In genomic region chr10:92573091-92573797, GRCh38 we compare ENCODE assay signal across 8 cellular contexts. TPM values are rescaled to one million over a fixed set of nuclear protein-coding genes. Genes with fewer than 3 reads are reported as not detected.
DNase-seq lines count a peak whose midpoint lies in the region; ATAC-seq, FAIRE-seq and TF ChIP-seq lines count a peak whose summit lies in the region.

No MANE protein-coding gene starts in this region.

- no peak for ATAC-seq in GM19023 (IDR thresholded peaks at IDR 0.05; ENCODE audit: unreplicated experiment)

- H3K4me1 ChIP-seq in kidney (ENCODE audit: control insufficient read depth in 1 of 2, insufficient read depth in 1 of 2, low read depth in 1 of 2, low read length in 2 of 2) = peaks cover 5 to 14% of the 10 kb centered on the region in 2 donors

- H3K9ac ChIP-seq in kidney (ENCODE audit: low read length in 2 of 2) = peak overlapping the region; percentile 26 to 60

- no peak for TF ChIP-seq CTCF in kidney (IDR thresholded peaks at IDR 0.05; ENCODE audit: borderline replicate concordance, extremely low read depth, insufficient read depth)

- H3K27ac ChIP-seq in caudate nucleus (ENCODE audit: low read depth, low read length) (peak overlapping the region; percentile 92), kidney (ENCODE audit: low read depth in 2 of 2, low read length in 2 of 2) (peak overlapping the region; percentile 91 to 96)

- intact Hi-C loops in kidney (cut with DNase I) = loop anchor here (5.0 kb wide), 1 partner anchor 56 kb away; no protein-coding TSS in a partner anchor

- H3K9me3 ChIP-seq in kidney (ENCODE audit: control insufficient read depth in 1 of 2, low read length in 2 of 2) = no peaks in the 10 kb centered on the region

- no peaks in the 10 kb centered on the region for H3K36me3 ChIP-seq in kidney (ENCODE audit: control insufficient read depth in 1 of 2, insufficient read depth in 2 of 2, low read length in 2 of 2)

- H3K4me3 ChIP-seq in kidney (ENCODE audit: low read length in 2 of 2) = peak overlapping the region; percentile 88 to 93

- FAIRE-seq in kidney (lab: Jason Lieb, UNC) = no peak

- DNase-seq in NCI-H1417 (lab: John Stamatoyannopoulos, UW) = peak; percentile 14 to 71 (median 59)
- no peak for DNase-seq in NCI-H1417 treated with DMSO at 0.1 percent for 48 hours (lab: John Stamatoyannopoulos, UW)
- DNase-seq in HK-2 (ENCODE audit: unreplicated experiment) = peak; percentile 55
- peak; percentile 53 for DNase-seq in T1000 (lab: John Stamatoyannopoulos, UW)
- DNase-seq in caudate nucleus (lab: John Stamatoyannopoulos, UW) = peak in 28 of 61 donors; percentile 11 to 72 (median 36)
- peak; percentile 84 for DNase-seq in kidney
- DNase-seq in stimulated activated CD4-positive, alpha-beta T cell treated with anti-CD3 and anti-CD28 coated beads, Interleukin-1b, Interleukin-23, amount 100 ng/mL, for 48 hours = peak; percentile 50

RNA-seq across cellular contexts. Expression of gene IDE, which starts 0.6 kb away (rescaled TPM):
- total RNA-seq in kidney = 40.5 TPM
- polyA plus RNA-seq in kidney (ENCODE audit: insufficient read depth, low read depth, low replicate concordance) = 8.6 TPM

RNA-seq across cellular contexts. Expression of gene KIF11, which starts 19.7 kb away (rescaled TPM):
- 1.6 TPM for total RNA-seq in kidney
- polyA plus RNA-seq in kidney (ENCODE audit: insufficient read depth, low read depth, low replicate concordance) = 0.39 TPM
